In the genomic region with DNA sequence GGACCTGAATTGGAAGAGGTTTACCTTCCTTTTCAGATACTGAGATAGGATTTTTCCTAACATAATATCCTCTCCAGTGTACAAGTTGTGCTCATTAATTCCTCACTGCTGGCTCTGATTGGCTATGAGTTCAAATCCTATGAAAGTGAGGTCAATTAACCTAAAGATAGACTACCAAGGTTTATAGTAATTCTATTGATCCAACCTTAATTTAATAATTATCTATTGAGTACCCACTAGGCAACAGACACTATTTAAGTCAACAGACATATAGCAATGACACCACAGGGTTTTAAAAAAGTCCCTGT, we compare ENCODE assay signal across 2 cellular contexts.
TF ChIP-seq lines count a peak whose summit lies in the region.

No MANE protein-coding gene starts in this region.

TF ChIP-seq in HepG2, 621 proteins besides CTCF, POLR2A, EP300 and RAD21:
- TF ChIP-seq ZNF335 (CRISPR knock-in tag; IDR thresholded peaks at IDR 0.05) (0 out of 2 replicates have a peak, but pooled peaks have one; percentile 6), CBX2 (IDR thresholded peaks at IDR 0.05; ENCODE audit: low read depth, low read length) (no peak), CBX2 (CRISPR knock-in tag; IDR thresholded peaks at IDR 0.05; ENCODE audit: low read depth) (no peak), GTF2F1 (IDR thresholded peaks at IDR 0.05; ENCODE audit: low read length) (0 out of 2 replicates have a peak, but pooled peaks have one; percentile 1)
- TF ChIP-seq, protein P1, sequence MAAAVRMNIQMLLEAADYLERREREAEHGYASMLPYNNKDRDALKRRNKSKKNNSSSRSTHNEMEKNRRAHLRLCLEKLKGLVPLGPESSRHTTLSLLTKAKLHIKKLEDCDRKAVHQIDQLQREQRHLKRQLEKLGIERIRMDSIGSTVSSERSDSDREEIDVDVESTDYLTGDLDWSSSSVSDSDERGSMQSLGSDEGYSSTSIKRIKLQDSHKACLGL (CRISPR knock-in tag; IDR thresholded peaks at IDR 0.05) = no peak

TF ChIP-seq in K562, 482 proteins besides CTCF, POLR2A, EP300 and RAD21 (continued from another document):
- TF ChIP-seq ARID1B (IDR thresholded peaks at IDR 0.05) (0 out of 2 replicates have a peak, but pooled peaks have one; percentile 0), NELFE (IDR thresholded peaks at IDR 0.05; ENCODE audit: insufficient read depth, insufficient read length) (no peak)
- TF ChIP-seq, protein P2, sequence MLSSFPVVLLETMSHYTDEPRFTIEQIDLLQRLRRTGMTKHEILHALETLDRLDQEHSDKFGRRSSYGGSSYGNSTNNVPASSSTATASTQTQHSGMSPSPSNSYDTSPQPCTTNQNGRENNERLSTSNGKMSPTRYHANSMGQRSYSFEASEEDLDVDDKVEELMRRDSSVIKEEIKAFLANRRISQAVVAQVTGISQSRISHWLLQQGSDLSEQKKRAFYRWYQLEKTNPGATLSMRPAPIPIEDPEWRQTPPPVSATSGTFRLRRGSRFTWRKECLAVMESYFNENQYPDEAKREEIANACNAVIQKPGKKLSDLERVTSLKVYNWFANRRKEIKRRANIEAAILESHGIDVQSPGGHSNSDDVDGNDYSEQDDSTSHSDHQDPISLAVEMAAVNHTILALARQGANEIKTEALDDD (IDR thresholded peaks at IDR 0.05) = 0 out of 2 replicates have a peak, but pooled peaks have one; percentile 12
- TF ChIP-seq, protein P3, sequence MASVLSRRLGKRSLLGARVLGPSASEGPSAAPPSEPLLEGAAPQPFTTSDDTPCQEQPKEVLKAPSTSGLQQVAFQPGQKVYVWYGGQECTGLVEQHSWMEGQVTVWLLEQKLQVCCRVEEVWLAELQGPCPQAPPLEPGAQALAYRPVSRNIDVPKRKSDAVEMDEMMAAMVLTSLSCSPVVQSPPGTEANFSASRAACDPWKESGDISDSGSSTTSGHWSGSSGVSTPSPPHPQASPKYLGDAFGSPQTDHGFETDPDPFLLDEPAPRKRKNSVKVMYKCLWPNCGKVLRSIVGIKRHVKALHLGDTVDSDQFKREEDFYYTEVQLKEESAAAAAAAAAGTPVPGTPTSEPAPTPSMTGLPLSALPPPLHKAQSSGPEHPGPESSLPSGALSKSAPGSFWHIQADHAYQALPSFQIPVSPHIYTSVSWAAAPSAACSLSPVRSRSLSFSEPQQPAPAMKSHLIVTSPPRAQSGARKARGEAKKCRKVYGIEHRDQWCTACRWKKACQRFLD (CRISPR knock-in tag; IDR thresholded peaks at IDR 0.05) = no peak
- TF ChIP-seq, protein P4, sequence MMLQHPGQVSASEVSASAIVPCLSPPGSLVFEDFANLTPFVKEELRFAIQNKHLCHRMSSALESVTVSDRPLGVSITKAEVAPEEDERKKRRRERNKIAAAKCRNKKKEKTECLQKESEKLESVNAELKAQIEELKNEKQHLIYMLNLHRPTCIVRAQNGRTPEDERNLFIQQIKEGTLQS (IDR thresholded peaks at IDR 0.05) = 0 out of 2 replicates have a peak, but pooled peaks have one; percentile 2
- TF ChIP-seq, protein P4 (CRISPR knock-in tag; conservative IDR thresholded peaks at IDR 0.05) = no peak
